1 cellular context compared by ENCODE assay signal in the genomic region with DNA sequence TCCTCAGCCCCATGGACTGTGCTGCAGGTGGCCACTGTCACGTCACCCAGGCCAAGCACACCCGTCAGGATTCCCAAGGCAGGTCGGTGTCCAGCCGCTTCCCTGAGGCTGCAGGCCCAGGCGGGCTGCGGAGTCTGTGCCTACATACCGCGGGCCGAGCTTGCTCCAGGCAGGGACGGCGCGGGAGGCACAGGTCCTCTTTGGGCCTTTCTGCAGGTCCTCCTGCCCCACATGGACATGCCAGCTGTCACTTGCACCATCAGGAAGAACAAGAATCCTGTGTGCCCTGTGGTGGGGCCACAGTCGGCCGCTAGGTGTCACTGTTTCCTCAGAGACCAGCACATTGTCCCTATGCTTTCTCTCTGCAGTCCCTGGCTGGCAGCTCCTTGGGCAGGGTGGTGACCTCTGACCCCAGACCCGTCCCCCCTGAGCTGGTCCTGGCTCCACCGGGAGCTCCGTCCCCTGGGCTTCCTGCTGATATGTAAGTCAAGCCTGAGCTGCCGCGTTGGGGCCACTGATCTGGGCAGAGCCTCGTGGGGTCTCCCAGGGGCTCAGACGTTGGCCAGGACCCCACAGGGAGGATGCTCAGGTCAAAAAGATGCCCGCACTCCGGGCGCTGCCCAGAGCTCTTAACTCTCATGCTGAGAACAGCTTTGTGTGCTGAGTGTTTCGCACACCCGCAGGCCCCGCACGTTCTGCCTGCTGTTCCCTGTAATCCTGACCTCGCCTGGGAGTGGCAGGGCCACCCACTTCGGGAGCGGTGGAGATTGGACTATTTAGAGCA.
A peak's percentile ranks its signal among the peaks of the same experiment; 100 is the strongest.
TF ChIP-seq lines count a peak whose summit lies in the region.

No MANE protein-coding gene starts in this region.

TF ChIP-seq in HepG2, 621 proteins besides CTCF, POLR2A, EP300 and RAD21 (continued from another document and continues in another):
- TF ChIP-seq ZNF263 (CRISPR knock-in tag; IDR thresholded peaks at IDR 0.05) (peak; percentile 88), ZNF580 (CRISPR knock-in tag; IDR thresholded peaks at IDR 0.05; ENCODE audit: borderline replicate concordance, low read depth) (0 out of 2 replicates have a peak, but pooled peaks have one; percentile 59), HHEX (CRISPR knock-in tag; IDR thresholded peaks at IDR 0.05) (no peak), TBX2 (CRISPR knock-in tag; IDR thresholded peaks at IDR 0.05; ENCODE audit: borderline replicate concordance) (peak; percentile 47; the same call in 1 of the 2 replicates), ZNF512 (CRISPR knock-in tag; IDR thresholded peaks at IDR 0.05) (0 out of 2 replicates have a peak, but pooled peaks have one; percentile 47), ZNF564 (CRISPR knock-in tag; IDR thresholded peaks at IDR 0.05) (no peak), SRY (CRISPR knock-in tag; IDR thresholded peaks at IDR 0.05) (0 out of 2 replicates have a peak, but pooled peaks have one; percentile 61), SMAD9 (CRISPR knock-in tag; IDR thresholded peaks at IDR 0.05) (no peak), GATAD1 (CRISPR knock-in tag; IDR thresholded peaks at IDR 0.05) (0 out of 2 replicates have a peak, but pooled peaks have one; percentile 25), TEAD3 (CRISPR knock-in tag; optimal IDR thresholded peaks at IDR 0.05; ENCODE audit: borderline replicate concordance) (peak; percentile 69), ZNF704 (CRISPR knock-in tag; IDR thresholded peaks at IDR 0.05; ENCODE audit: borderline replicate concordance) (no peak), ZNF777 (CRISPR knock-in tag; IDR thresholded peaks at IDR 0.05) (no peak), THAP11 (CRISPR knock-in tag; IDR thresholded peaks at IDR 0.05) (peak; percentile 70), SMAD1 (CRISPR knock-in tag; IDR thresholded peaks at IDR 0.05; ENCODE audit: borderline replicate concordance, low read depth) (peak; percentile 81; the same call in 1 of the 2 replicates), REPIN1 (CRISPR knock-in tag; IDR thresholded peaks at IDR 0.05; ENCODE audit: borderline replicate concordance, low read depth) (no peak), SALL1 (CRISPR knock-in tag; IDR thresholded peaks at IDR 0.05) (peak; percentile 79), HOXA7 (CRISPR knock-in tag; IDR thresholded peaks at IDR 0.05) (no peak), ZBTB20 (CRISPR knock-in tag; IDR thresholded peaks at IDR 0.05; ENCODE audit: borderline replicate concordance, low read depth) (peak; percentile 34; the same call in 1 of the 2 replicates), ZFYVE20 (CRISPR knock-in tag; IDR thresholded peaks at IDR 0.05; ENCODE audit: borderline replicate concordance, low read depth) (no peak), ZKSCAN5 (CRISPR knock-in tag; IDR thresholded peaks at IDR 0.05) (no peak), CBX1 (IDR thresholded peaks at IDR 0.05; ENCODE audit: low read depth) (no peak), ZNF605 (CRISPR knock-in tag; IDR thresholded peaks at IDR 0.05) (peak; percentile 69), ZNF460 (CRISPR knock-in tag; IDR thresholded peaks at IDR 0.05; ENCODE audit: borderline replicate concordance) (no peak), KAT2B (IDR thresholded peaks at IDR 0.05; ENCODE audit: borderline replicate concordance, low read depth, low read length) (no peak), ZNF24 (IDR thresholded peaks at IDR 0.05) (no peak), NR2F1 (CRISPR knock-in tag; IDR thresholded peaks at IDR 0.05) (peak; percentile 70 to 85; a peak in 3 of 4 replicates), ZNF567 (CRISPR knock-in tag; IDR thresholded peaks at IDR 0.05; ENCODE audit: borderline replicate concordance) (peak; percentile 27; the same call in 1 of the 2 replicates), AHR (CRISPR knock-in tag; IDR thresholded peaks at IDR 0.05) (peak; percentile 38; the same call in 1 of the 2 replicates), ZNF720 (CRISPR knock-in tag; IDR thresholded peaks at IDR 0.05) (no peak), MXD4 (CRISPR knock-in tag; IDR thresholded peaks at IDR 0.05) (peak; percentile 63; the same call in 1 of the 2 replicates), ZNF549 (CRISPR knock-in tag; IDR thresholded peaks at IDR 0.05) (no peak), XBP1 (CRISPR knock-in tag; IDR thresholded peaks at IDR 0.05) (no peak), PRMT3 (CRISPR knock-in tag; IDR thresholded peaks at IDR 0.05; ENCODE audit: borderline replicate concordance, low read depth) (no peak), KDM5A (IDR thresholded peaks at IDR 0.05; ENCODE audit: borderline replicate concordance, low read length) (no peak), EHMT2 (IDR thresholded peaks at IDR 0.05; ENCODE audit: borderline replicate concordance, low read depth, low read length) (no peak), ZC3H13 (CRISPR knock-in tag; IDR thresholded peaks at IDR 0.05) (no peak), ZNF225 (CRISPR knock-in tag; IDR thresholded peaks at IDR 0.05) (peak; percentile 91), MIER3 (CRISPR knock-in tag; IDR thresholded peaks at IDR 0.05; ENCODE audit: borderline replicate concordance) (0 out of 2 replicates have a peak, but pooled peaks have one; percentile 33), MEF2D (CRISPR knock-in tag; IDR thresholded peaks at IDR 0.05) (0 out of 2 replicates have a peak, but pooled peaks have one; percentile 44), BRF2 (CRISPR knock-in tag; IDR thresholded peaks at IDR 0.05) (no peak), ELF3 (CRISPR knock-in tag; IDR thresholded peaks at IDR 0.05) (peak; percentile 68; the same call in 1 of the 2 replicates), ZNF468 (CRISPR knock-in tag; IDR thresholded peaks at IDR 0.05) (no peak), ZNF350 (CRISPR knock-in tag; IDR thresholded peaks at IDR 0.05; ENCODE audit: borderline replicate concordance, low read depth) (peak; percentile 90), RFX5 (IDR thresholded peaks at IDR 0.05; ENCODE audit: low read depth, low read length) (peak; percentile 43; the same call in 1 of the 2 replicates), PCBP1 (IDR thresholded peaks at IDR 0.05; ENCODE audit: borderline replicate concordance, low read depth, low read length) (no peak), ZNF670 (CRISPR knock-in tag; IDR thresholded peaks at IDR 0.05; ENCODE audit: borderline replicate concordance) (no peak), ZSCAN30 (CRISPR knock-in tag; IDR thresholded peaks at IDR 0.05) (no peak), CREM (IDR thresholded peaks at IDR 0.05) (no peak), CREM (CRISPR knock-in tag; IDR thresholded peaks at IDR 0.05) (no peak)
- TF ChIP-seq, protein P1, sequence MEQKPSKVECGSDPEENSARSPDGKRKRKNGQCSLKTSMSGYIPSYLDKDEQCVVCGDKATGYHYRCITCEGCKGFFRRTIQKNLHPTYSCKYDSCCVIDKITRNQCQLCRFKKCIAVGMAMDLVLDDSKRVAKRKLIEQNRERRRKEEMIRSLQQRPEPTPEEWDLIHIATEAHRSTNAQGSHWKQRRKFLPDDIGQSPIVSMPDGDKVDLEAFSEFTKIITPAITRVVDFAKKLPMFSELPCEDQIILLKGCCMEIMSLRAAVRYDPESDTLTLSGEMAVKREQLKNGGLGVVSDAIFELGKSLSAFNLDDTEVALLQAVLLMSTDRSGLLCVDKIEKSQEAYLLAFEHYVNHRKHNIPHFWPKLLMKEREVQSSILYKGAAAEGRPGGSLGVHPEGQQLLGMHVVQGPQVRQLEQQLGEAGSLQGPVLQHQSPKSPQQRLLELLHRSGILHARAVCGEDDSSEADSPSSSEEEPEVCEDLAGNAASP (CRISPR knock-in tag; IDR thresholded peaks at IDR 0.05; ENCODE audit: borderline replicate concordance) = peak; percentile 65; the same call in 1 of the 2 replicates
- TF ChIP-seq, protein P2, sequence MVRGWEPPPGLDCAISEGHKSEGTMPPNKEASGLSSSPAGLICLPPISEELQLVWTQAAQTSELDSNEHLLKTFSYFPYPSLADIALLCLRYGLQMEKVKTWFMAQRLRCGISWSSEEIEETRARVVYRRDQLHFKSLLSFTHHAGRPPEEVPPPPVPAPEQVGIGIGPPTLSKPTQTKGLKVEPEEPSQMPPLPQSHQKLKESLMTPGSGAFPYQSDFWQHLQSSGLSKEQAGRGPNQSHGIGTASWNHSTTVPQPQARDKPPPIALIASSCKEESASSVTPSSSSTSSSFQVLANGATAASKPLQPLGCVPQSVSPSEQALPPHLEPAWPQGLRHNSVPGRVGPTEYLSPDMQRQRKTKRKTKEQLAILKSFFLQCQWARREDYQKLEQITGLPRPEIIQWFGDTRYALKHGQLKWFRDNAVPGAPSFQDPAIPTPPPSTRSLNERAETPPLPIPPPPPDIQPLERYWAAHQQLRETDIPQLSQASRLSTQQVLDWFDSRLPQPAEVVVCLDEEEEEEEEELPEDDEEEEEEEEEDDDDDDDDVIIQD (CRISPR knock-in tag; IDR thresholded peaks at IDR 0.05; ENCODE audit: low read depth) = no peak
- TF ChIP-seq, protein P3, sequence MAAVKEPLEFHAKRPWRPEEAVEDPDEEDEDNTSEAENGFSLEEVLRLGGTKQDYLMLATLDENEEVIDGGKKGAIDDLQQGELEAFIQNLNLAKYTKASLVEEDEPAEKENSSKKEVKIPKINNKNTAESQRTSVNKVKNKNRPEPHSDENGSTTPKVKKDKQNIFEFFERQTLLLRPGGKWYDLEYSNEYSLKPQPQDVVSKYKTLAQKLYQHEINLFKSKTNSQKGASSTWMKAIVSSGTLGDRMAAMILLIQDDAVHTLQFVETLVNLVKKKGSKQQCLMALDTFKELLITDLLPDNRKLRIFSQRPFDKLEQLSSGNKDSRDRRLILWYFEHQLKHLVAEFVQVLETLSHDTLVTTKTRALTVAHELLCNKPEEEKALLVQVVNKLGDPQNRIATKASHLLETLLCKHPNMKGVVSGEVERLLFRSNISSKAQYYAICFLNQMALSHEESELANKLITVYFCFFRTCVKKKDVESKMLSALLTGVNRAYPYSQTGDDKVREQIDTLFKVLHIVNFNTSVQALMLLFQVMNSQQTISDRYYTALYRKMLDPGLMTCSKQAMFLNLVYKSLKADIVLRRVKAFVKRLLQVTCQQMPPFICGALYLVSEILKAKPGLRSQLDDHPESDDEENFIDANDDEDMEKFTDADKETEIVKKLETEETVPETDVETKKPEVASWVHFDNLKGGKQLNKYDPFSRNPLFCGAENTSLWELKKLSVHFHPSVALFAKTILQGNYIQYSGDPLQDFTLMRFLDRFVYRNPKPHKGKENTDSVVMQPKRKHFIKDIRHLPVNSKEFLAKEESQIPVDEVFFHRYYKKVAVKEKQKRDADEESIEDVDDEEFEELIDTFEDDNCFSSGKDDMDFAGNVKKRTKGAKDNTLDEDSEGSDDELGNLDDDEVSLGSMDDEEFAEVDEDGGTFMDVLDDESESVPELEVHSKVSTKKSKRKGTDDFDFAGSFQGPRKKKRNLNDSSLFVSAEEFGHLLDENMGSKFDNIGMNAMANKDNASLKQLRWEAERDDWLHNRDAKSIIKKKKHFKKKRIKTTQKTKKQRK (IDR thresholded peaks at IDR 0.05; ENCODE audit: low read length) = no peak
- TF ChIP-seq, protein P4, sequence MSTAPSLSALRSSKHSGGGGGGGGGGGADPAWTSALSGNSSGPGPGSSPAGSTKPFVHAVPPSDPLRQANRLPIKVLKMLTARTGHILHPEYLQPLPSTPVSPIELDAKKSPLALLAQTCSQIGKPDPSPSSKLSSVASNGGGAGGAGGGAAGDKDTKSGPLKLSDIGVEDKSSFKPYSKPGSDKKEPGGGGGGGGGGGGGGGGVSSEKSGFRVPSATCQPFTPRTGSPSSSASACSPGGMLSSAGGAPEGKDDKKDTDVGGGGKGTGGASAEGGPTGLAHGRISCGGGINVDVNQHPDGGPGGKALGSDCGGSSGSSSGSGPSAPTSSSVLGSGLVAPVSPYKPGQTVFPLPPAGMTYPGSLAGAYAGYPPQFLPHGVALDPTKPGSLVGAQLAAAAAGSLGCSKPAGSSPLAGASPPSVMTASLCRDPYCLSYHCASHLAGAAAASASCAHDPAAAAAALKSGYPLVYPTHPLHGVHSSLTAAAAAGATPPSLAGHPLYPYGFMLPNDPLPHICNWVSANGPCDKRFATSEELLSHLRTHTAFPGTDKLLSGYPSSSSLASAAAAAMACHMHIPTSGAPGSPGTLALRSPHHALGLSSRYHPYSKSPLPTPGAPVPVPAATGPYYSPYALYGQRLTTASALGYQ (CRISPR knock-in tag; IDR thresholded peaks at IDR 0.05) = no peak
- TF ChIP-seq, protein P5, sequence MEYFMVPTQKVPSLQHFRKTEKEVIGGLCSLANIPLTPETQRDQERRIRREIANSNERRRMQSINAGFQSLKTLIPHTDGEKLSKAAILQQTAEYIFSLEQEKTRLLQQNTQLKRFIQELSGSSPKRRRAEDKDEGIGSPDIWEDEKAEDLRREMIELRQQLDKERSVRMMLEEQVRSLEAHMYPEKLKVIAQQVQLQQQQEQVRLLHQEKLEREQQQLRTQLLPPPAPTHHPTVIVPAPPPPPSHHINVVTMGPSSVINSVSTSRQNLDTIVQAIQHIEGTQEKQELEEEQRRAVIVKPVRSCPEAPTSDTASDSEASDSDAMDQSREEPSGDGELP (IDR thresholded peaks at IDR 0.05; ENCODE audit: borderline replicate concordance, low read depth) = peak; percentile 34; the same call in 1 of the 2 replicates
